18 cellular contexts compared by ENCODE assay signal in genomic region chr2:30222636-30223360, GRCh38. TPM values are rescaled to one million over a fixed set of nuclear protein-coding genes. Genes with fewer than 3 reads are reported as not detected.
A peak's percentile ranks its signal among the peaks of the same experiment; 100 is the strongest.
DNase-seq lines count a peak whose midpoint lies in the region; ATAC-seq lines count a peak whose summit lies in the region.
"Had no signal": no experiment of that assay in that cellular context is flagged by ENCODE, and none has a peak within 500 bp of the region (broad histone marks: within the 10 kb centered on the region; RNA-seq: fewer than 3 reads in every experiment).

No MANE protein-coding gene starts in this region.

- peak overlapping the region; percentile 99 for H3K27ac Mint-ChIP-seq in T-helper 17 cell

- H3K4me3 Mint-ChIP-seq in T-helper 17 cell = peak overlapping the region; percentile 95

- H3K27me3 Mint-ChIP-seq in T-helper 17 cell = no peaks in the 10 kb centered on the region
- H3K27me3 Mint-ChIP-seq: stimulated activated naive CD8-positive, alpha-beta T cell treated with anti-CD3 and anti-CD28 coated beads, Interleukin-15, amount 100 ng/mL, for 72 hours had no signal

- ATAC-seq in left ventricle myocardium superior (no peak), T-helper 17 cell (no peak), HG02970 (IDR thresholded peaks at IDR 0.05; ENCODE audit: low FRiP score, unreplicated experiment) (no peak), HG02973 (IDR thresholded peaks at IDR 0.05; ENCODE audit: unreplicated experiment) (no peak)

- peaks cover 55% of the 10 kb centered on the region for H3K4me1 Mint-ChIP-seq in T-helper 17 cell

- no peaks in the 10 kb centered on the region for H3K9me3 ChIP-seq in T-helper 17 cell (ENCODE audit: control insufficient read depth, low read length, poor library complexity, severe bottlenecking)
- H3K9me3 ChIP-seq: esophagus squamous epithelium, vagina had no signal

- intact Hi-C loops in cardiac septum (cut with DNase I) (no loop called here), left ventricle myocardium superior (cut with micrococcal nuclease) (no loop called here)

- DNase-seq in cardiac septum (ENCODE audit: low spot score) (peak; percentile 51), left ventricle myocardium superior (no peak), T-helper 17 cell (no peak), mesenteric fat pad (ENCODE audit: low spot score) (peak; percentile 62), C1 segment of cervical spinal cord (lab: John Stamatoyannopoulos, UW) (no peak), NCI-H128 (lab: John Stamatoyannopoulos, UW; ENCODE audit: unreplicated experiment) (no peak)
- DNase-seq: activated CD4-positive, alpha-beta T cell treated with anti-CD3 and anti-CD28 coated beads for 48 hours; activated effector memory CD4-positive, alpha-beta T cell treated with Interleukin-2 at 50 U/mL for 16 hours; dermis blood vessel endothelial cell; esophagus squamous epithelium; GM23248; islet precursor cell; posterior cingulate gyrus; SHP77; stimulated activated naive CD8-positive, alpha-beta T cell treated with anti-CD3 and anti-CD28 coated beads, Interleukin-15, amount 100 ng/mL, for 72 hours had no signal

- H3K36me3 Mint-ChIP-seq in T-helper 17 cell (ENCODE audit: low read depth) = no peaks in the 10 kb centered on the region

RNA-seq across cellular contexts. Expression of gene LBH, which starts 8.5 kb away (rescaled TPM):
- 208 TPM for total RNA-seq in cardiac septum
- total RNA-seq in left ventricle myocardium superior = 129 TPM
- 100 to 1,000 TPM; 118 to 127 TPM for total RNA-seq in T-helper 17 cell
- total RNA-seq in mesenteric fat pad = 34.9 TPM

Comparison
In these comparisons a context has a peak if more than half of its experiments do, and no peak if none do; other contexts are left out.
1. DNase-seq: peak in cardiac septum (single experiment) and mesenteric fat pad (single experiment); none in left ventricle myocardium superior (single experiment), T-helper 17 cell (0 of 3), C1 segment of cervical spinal cord (0 of 14) and NCI-H128 (single experiment).